In the genomic region with DNA sequence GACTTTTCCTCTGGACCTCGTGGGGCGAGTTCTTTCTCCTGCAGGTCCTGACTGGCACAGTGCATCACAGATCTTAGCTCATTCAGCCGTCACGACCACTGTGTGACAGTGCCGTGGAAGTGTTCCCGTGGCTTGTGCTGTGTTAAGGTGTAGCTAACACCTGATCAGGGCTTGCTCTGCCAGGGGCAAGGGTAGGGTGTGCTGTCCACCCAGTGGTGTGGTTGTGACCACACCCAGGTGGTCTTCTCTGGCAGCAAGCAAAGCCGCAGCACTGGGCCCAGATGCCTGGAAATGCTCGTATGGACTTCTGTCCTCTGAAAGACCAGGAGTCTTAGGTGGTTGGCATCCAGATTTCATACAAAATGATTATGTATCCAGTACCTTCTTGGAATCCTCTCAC, we compare ENCODE assay signal across 20 cellular contexts.
"Had no signal": no experiment of that assay in that cellular context is flagged by ENCODE, and none has a peak within 500 bp of the region (broad histone marks: within the 10 kb centered on the region; RNA-seq: fewer than 3 reads in every experiment).

No MANE protein-coding gene starts in this region.

- DNase-seq: activated CD4-positive, alpha-beta T cell treated with anti-CD3 and anti-CD28 coated beads for 1 hour; activated CD8-positive, alpha-beta memory T cell treated with anti-CD3 and anti-CD28 coated beads, Interleukin-2, amount 50 U/mL, for 4 hours; activated naive CD4-positive, alpha-beta T cell treated with anti-CD3 and anti-CD28 coated beads for 36 hours; activated naive CD8-positive, alpha-beta T cell treated with anti-CD3 and anti-CD28 coated beads, Interleukin-2, amount 10 ng/mL, durations not matched to agents 7 days and 5 days; activated T-cell treated with anti-CD3 and anti-CD28 coated beads, Interleukin-2, amount 50 U/mL, for 4 hours; amniotic stem cell; effector CD4-positive, alpha-beta T cell; erythroblast; foreskin keratinocyte; lower lobe of right lung; mesendoderm; naive B cell; occipital lobe; posterior cingulate gyrus; retina; stimulated activated CD4-positive, alpha-beta T cell treated with anti-CD3 and anti-CD28 coated beads, Interleukin-4, amount 100 ng/mL, for 24 hours; stimulated activated naive CD4-positive, alpha-beta T cell treated with Interleukin-2 at 50 U/mL for 16 hours; T-cell had no signal

- H3K4me3 ChIP-seq: lower lobe of right lung had no signal

- H3K27me3 ChIP-seq: foreskin keratinocyte had no signal

- H3K4me1 ChIP-seq: foreskin keratinocyte, lower lobe of right lung had no signal

- H3K27ac ChIP-seq: foreskin keratinocyte, lower lobe of right lung had no signal

- ATAC-seq: activated T-cell treated with anti-CD3 and anti-CD28 coated beads, Interleukin-2, amount 50 U/mL, for 4 hours; foreskin keratinocyte; left lobe of liver; lower lobe of right lung; T-cell had no signal

- H3K36me3 ChIP-seq: lower lobe of right lung had no signal

- FAIRE-seq: TTC549 had no signal
